15 cellular contexts compared by ENCODE assay signal in genomic region chr2:121098556-121098955, GRCh38.
DNase-seq lines count a peak whose midpoint lies in the region; ATAC-seq, FAIRE-seq and TF ChIP-seq lines count a peak whose summit lies in the region.
"Had no signal": no experiment of that assay in that cellular context is flagged by ENCODE, and none has a peak within 500 bp of the region (broad histone marks: within the 10 kb centered on the region; RNA-seq: fewer than 3 reads in every experiment).

No MANE protein-coding gene starts in this region.

- no peaks in the 10 kb centered on the region for H3K4me1 ChIP-seq in body of pancreas
- H3K4me1 ChIP-seq: A549 had no signal

- TF ChIP-seq POLR2A in body of pancreas (IDR thresholded peaks at IDR 0.05) = no peak

- H3K9me3 ChIP-seq in body of pancreas = no peaks in the 10 kb centered on the region
- H3K9me3 ChIP-seq: A549 had no signal

- 70 to 74% methylated on average over 7 of the region's 7 CpGs for WGBS in body of pancreas, 2 donors

- peak; percentile 5 for DNase-seq in H7
- no peak for DNase-seq in caudate nucleus (lab: John Stamatoyannopoulos, UW)
- peak; percentile 59 for DNase-seq in posterior vena cava (ENCODE audit: low spot score)
- DNase-seq in urothelium cell line (ENCODE audit: low spot score) = no peak
- DNase-seq in body of pancreas = no peak
- DNase-seq in stimulated activated CD4-positive, alpha-beta T cell treated with anti-CD3 and anti-CD28 coated beads, Interleukin-2, amount 100 ng/mL, for 48 hours = no peak
- DNase-seq: ACHN; CD4-positive, alpha-beta memory T cell; DND-41; GM23248 had no signal

- peak overlapping the region; percentile 50 for H3K27ac ChIP-seq in caudate nucleus (ENCODE audit: low read depth, low read length)
- no peak overlapping the region for H3K27ac ChIP-seq in body of pancreas
- H3K27ac ChIP-seq: A549, GM23248 had no signal

- TF ChIP-seq CTCF in body of pancreas (IDR thresholded peaks at IDR 0.05) = no peak

- peaks cover 3% of the 10 kb centered on the region for H3K27me3 ChIP-seq in H7 (ENCODE audit: control insufficient read depth, insufficient read depth, low read length)
- peaks cover 0 to 8% of the 10 kb centered on the region in 2 donors for H3K27me3 ChIP-seq in body of pancreas

- no peak for ATAC-seq in body of pancreas
- no peak for ATAC-seq in GM19467 (IDR thresholded peaks at IDR 0.05; ENCODE audit: unreplicated experiment)

- intact Hi-C loops in posterior vena cava (cut with DNase I) = loop anchor here in 1 of 2 donors (10.0 kb wide), 1 partner anchor 236 kb away; no protein-coding TSS in a partner anchor
- intact Hi-C loops in body of pancreas (cut with DNase I) = loop anchor here (10.0 kb wide), 2 partner anchors 226 to 256 kb away; no protein-coding TSS in a partner anchor

- H3K4me3 ChIP-seq in H7 (ENCODE audit: insufficient read depth, low read depth, low read length) (no peak overlapping the region), body of pancreas (no peak overlapping the region)
- H3K4me3 ChIP-seq: A549, GM23248 had no signal

- no peaks in the 10 kb centered on the region for H3K36me3 ChIP-seq in H7 (replicated peaks; ENCODE audit: control insufficient read depth, insufficient read depth, low read length)
- no peaks in the 10 kb centered on the region for H3K36me3 ChIP-seq in body of pancreas (replicated peaks in 1 of 2; ENCODE audit: insufficient read depth in 1 of 2, low read depth in 2 of 2)

- peak; percentile 61 for FAIRE-seq in urothelium cell line (lab: Jason Lieb, UNC)
- FAIRE-seq: A549, G401.6, GM12892, H1 had no signal

Comparison
In these comparisons a context has a peak if more than half of its experiments do, and no peak if none do; other contexts are left out.
1. DNase-seq: peak in H7 (single experiment) and posterior vena cava (single experiment); none in caudate nucleus (0 of 61), urothelium cell line (single experiment), body of pancreas (0 of 4) and stimulated activated CD4-positive, alpha-beta T cell treated with anti-CD3 and anti-CD28 coated beads, Interleukin-2, amount 100 ng/mL, for 48 hours (0 of 2).